8 cellular contexts compared by ENCODE assay signal in the genomic region with DNA sequence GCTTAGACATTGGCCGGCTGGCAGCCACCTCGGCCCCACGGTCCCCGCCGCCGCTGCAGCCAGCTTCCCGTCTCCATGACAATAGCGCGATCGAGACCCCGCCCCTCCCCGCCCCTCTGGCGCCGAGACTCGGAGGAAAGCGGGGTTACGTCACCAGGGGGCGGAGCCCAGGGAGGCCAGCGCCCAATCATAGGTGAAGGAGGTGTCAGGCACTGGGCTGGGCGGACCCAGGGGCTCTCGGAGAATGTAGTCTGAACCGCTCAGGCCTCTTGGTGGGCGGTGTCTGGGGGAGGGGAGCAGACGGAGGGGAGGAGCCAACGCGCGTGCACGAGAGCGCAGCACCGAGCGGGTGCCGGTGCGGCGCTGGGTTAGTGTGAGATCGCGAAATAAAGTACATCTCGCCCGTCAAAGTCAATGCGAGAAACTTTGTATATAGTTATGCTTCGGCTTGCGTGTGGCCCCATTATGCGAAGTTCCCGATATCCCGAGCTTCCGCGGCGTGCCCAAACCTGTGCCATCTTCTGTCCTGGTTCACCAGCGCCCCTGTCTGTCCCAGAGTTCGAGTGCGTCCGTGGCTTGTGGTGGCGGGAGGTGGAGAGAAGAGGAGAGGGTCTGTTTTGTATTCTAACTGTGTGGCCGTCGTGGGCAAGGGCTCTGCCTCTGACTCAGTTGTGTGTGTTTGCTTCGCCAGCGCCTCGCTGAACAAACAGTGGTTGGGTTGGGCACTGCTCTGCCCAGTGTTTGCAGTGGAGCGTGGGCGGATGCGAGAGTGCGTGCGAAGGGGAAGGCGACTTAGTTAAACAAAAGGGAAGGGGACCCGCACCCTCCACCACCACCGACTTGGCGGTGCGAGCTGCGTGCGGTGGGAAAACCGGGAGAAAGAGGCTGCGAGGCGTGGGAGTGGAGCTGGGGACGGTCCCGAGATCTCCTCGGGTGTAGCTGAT. TPM values are rescaled to one million over a fixed set of nuclear protein-coding genes. Genes with fewer than 3 reads are reported as not detected.
DNase-seq lines count a peak whose midpoint lies in the region; ATAC-seq and TF ChIP-seq lines count a peak whose summit lies in the region.

No MANE protein-coding gene starts in this region.

- DNase-seq in DMS79 treated with DMSO at 0.1 percent for 48 hours (lab: John Stamatoyannopoulos, UW) (peak; percentile 89), Kasumi-1 (lab: John Stamatoyannopoulos, UW) (peak; percentile 97 to 98), RPMI7951 (ENCODE audit: low read depth) (peak; percentile 98), fibroblast of the conjunctiva (ENCODE audit: low read depth) (peak; percentile 98), neural crest cell (ENCODE audit: low read depth, low spot score) (peak; percentile 99)
- DNase-seq in stimulated activated naive CD8-positive, alpha-beta T cell treated with anti-CD3 and anti-CD28 coated beads, Interleukin-15, amount 100 ng/mL, for 72 hours: peak; percentile 97 to 98

- ATAC-seq in GM21825 (IDR thresholded peaks at IDR 0.05; ENCODE audit: unreplicated experiment): peak; percentile 94
- peak; percentile 95 for ATAC-seq in activated T-helper 17 cell treated with anti-CD3 and anti-CD28 coated beads, Interleukin-2, amount 50 U/mL, for 72 hours (replicated peaks)
- peak; percentile 95 for ATAC-seq in stimulated activated naive CD8-positive, alpha-beta T cell treated with anti-CD3 and anti-CD28 coated beads, Interleukin-15, amount 100 ng/mL, for 72 hours

- H3K27me3 Mint-ChIP-seq in activated T-helper 17 cell treated with anti-CD3 and anti-CD28 coated beads, Interleukin-2, amount 50 U/mL, for 72 hours: peaks cover 53% of the 10 kb centered on the region
- peaks cover 62% of the 10 kb centered on the region for H3K27me3 Mint-ChIP-seq in neural crest cell (ENCODE audit: low read depth)
- H3K27me3 Mint-ChIP-seq in stimulated activated naive CD8-positive, alpha-beta T cell treated with anti-CD3 and anti-CD28 coated beads, Interleukin-15, amount 100 ng/mL, for 72 hours: peaks cover 86% of the 10 kb centered on the region

- H3K4me1 Mint-ChIP-seq in activated T-helper 17 cell treated with anti-CD3 and anti-CD28 coated beads, Interleukin-2, amount 50 U/mL, for 72 hours: peaks cover 15% of the 10 kb centered on the region
- peaks cover 46% of the 10 kb centered on the region for H3K4me1 Mint-ChIP-seq in neural crest cell
- peaks cover 45% of the 10 kb centered on the region for H3K4me1 Mint-ChIP-seq in stimulated activated naive CD8-positive, alpha-beta T cell treated with anti-CD3 and anti-CD28 coated beads, Interleukin-15, amount 100 ng/mL, for 72 hours

- H3K4me3 Mint-ChIP-seq in activated T-helper 17 cell treated with anti-CD3 and anti-CD28 coated beads, Interleukin-2, amount 50 U/mL, for 72 hours: peak overlapping the region; percentile 76
- H3K4me3 Mint-ChIP-seq in neural crest cell: peak overlapping the region; percentile 91
- peak overlapping the region; percentile 78 to 93 for H3K4me3 Mint-ChIP-seq in stimulated activated naive CD8-positive, alpha-beta T cell treated with anti-CD3 and anti-CD28 coated beads, Interleukin-15, amount 100 ng/mL, for 72 hours

- H3K27ac Mint-ChIP-seq in activated T-helper 17 cell treated with anti-CD3 and anti-CD28 coated beads, Interleukin-2, amount 50 U/mL, for 72 hours: peak overlapping the region; percentile 60
- peak overlapping the region; percentile 95 for H3K27ac Mint-ChIP-seq in neural crest cell (ENCODE audit: unreplicated experiment)
- peak overlapping the region; percentile 69 to 83 for H3K27ac Mint-ChIP-seq in stimulated activated naive CD8-positive, alpha-beta T cell treated with anti-CD3 and anti-CD28 coated beads, Interleukin-15, amount 100 ng/mL, for 72 hours

- H3K36me3 Mint-ChIP-seq in activated T-helper 17 cell treated with anti-CD3 and anti-CD28 coated beads, Interleukin-2, amount 50 U/mL, for 72 hours (ENCODE audit: low read depth): peaks cover 38% of the 10 kb centered on the region
- peaks cover 7% of the 10 kb centered on the region for H3K36me3 Mint-ChIP-seq in neural crest cell (ENCODE audit: low read depth)

- TF ChIP-seq CTCF in neural crest cell (conservative IDR thresholded peaks at IDR 0.05): peak; percentile 43

- H3K9me3 Mint-ChIP-seq in activated T-helper 17 cell treated with anti-CD3 and anti-CD28 coated beads, Interleukin-2, amount 50 U/mL, for 72 hours: peaks cover 15% of the 10 kb centered on the region
- H3K9me3 Mint-ChIP-seq in neural crest cell: no peaks in the 10 kb centered on the region
- no peaks in the 10 kb centered on the region for H3K9me3 Mint-ChIP-seq in stimulated activated naive CD8-positive, alpha-beta T cell treated with anti-CD3 and anti-CD28 coated beads, Interleukin-15, amount 100 ng/mL, for 72 hours

RNA-seq across cellular contexts. Expression of gene IRX5, which starts 1.3 kb away (rescaled TPM):
- 4.0 and 4.3 TPM in 2 replicates for total RNA-seq in RPMI7951 (2014; rRNA removed; shearing (Covaris generic))
- under 1 TPM in 1 of 2 donors, not detected in 1; 0.13 TPM for total RNA-seq in activated T-helper 17 cell treated with anti-CD3 and anti-CD28 coated beads, Interleukin-2, amount 50 U/mL, for 72 hours
- total RNA-seq in neural crest cell: 12.7 and 14.9 TPM in 2 replicates

Comparison
In these comparisons a context has a peak if more than half of its experiments do, and no peak if none do; other contexts are left out.
1. Peak in every context shown above with its lines: DNase-seq and ATAC-seq.